8 cellular contexts compared by ENCODE assay signal in the genomic region with DNA sequence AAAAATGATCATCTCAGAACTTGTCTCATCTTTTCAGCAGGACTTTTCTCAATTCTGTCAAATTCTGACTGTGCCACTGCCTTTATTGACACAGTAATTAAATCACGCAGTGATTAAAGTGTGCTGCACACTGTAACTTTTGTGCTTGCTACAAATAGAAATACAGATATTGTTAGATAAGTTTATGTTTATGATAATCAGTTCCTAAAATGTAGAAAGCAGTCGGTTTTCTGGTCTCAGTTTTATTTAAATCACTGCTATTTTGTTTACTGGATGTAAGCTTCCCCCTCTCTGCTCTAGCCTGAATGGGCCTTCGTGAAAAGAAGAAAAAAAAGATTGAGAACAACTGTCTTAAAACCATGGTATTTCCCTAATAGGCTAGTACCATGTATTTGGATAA.
DNase-seq lines count a peak whose midpoint lies in the region; ATAC-seq and TF ChIP-seq lines count a peak whose summit lies in the region.

No MANE protein-coding gene starts in this region.

- H3K14ac ChIP-seq in mesenchymal stem cell (ENCODE audit: low read length in 2 of 2): no peak overlapping the region

- TF ChIP-seq POLR2A in heart left ventricle (IDR thresholded peaks at IDR 0.05) (no peak), uterus (IDR thresholded peaks at IDR 0.05) (no peak)

- no peak overlapping the region for H2AK5ac ChIP-seq in mesenchymal stem cell (ENCODE audit: low read length, severe bottlenecking)

- peaks cover 12 to 17% of the 10 kb centered on the region in 2 donors for H3K36me3 Mint-ChIP-seq in activated naive CD4-positive, alpha-beta T cell treated with anti-CD3 and anti-CD28 coated beads, Interleukin-2, amount 50 U/mL, for 72 hours

- H3K18ac ChIP-seq in mesenchymal stem cell (ENCODE audit: low read depth in 1 of 2, low read length in 2 of 2): no peak overlapping the region

- no peak overlapping the region for H2BK12ac ChIP-seq in mesenchymal stem cell (ENCODE audit: low read length in 2 of 2)

- ATAC-seq in heart left ventricle (no peak), left ventricle myocardium superior (no peak), GM18519 (IDR thresholded peaks at IDR 0.05; ENCODE audit: low FRiP score, unreplicated experiment) (no peak)
- no peak for ATAC-seq in activated naive CD4-positive, alpha-beta T cell treated with anti-CD3 and anti-CD28 coated beads, Interleukin-2, amount 50 U/mL, for 72 hours

- H4K8ac ChIP-seq in mesenchymal stem cell (ENCODE audit: low read length): no peak overlapping the region

- H3K27ac Mint-ChIP-seq in activated naive CD4-positive, alpha-beta T cell treated with anti-CD3 and anti-CD28 coated beads, Interleukin-2, amount 50 U/mL, for 72 hours: peak overlapping the region; percentile 72 to 100

- no peak overlapping the region for H2BK120ac ChIP-seq in mesenchymal stem cell (ENCODE audit: low read depth, low read length)

- H3K36me3 ChIP-seq in heart left ventricle: no peaks in the 10 kb centered on the region
- H3K36me3 ChIP-seq in mesenchymal stem cell (ENCODE audit: control insufficient read depth in 1 of 2, insufficient read depth in 2 of 2, low read depth in 1 of 2, low read length in 2 of 2): no peaks in the 10 kb centered on the region
- no peaks in the 10 kb centered on the region for H3K36me3 ChIP-seq in uterus

- H3K4me2 ChIP-seq in mesenchymal stem cell (ENCODE audit: low read length, poor library complexity, severe bottlenecking): no peak overlapping the region

- 67 to 82% (median 74%) methylated on average over 3 of the region's 3 CpGs for WGBS in heart left ventricle, 4 donors
- WGBS in mesenchymal stem cell: 67% methylated on average over 1 of the region's 3 CpGs

- H3K4me3 ChIP-seq in heart left ventricle (no peak overlapping the region), mesenchymal stem cell (ENCODE audit: insufficient read depth in 1 of 2, low read depth in 1 of 2, low read length in 2 of 2) (no peak overlapping the region), uterus (no peak overlapping the region)

- no peaks in the 10 kb centered on the region for H3K79me1 ChIP-seq in mesenchymal stem cell (replicated peaks; ENCODE audit: low read length, poor library complexity, severe bottlenecking)

- H3K9me3 Mint-ChIP-seq in activated naive CD4-positive, alpha-beta T cell treated with anti-CD3 and anti-CD28 coated beads, Interleukin-2, amount 50 U/mL, for 72 hours: peaks cover 6 to 17% of the 10 kb centered on the region in 2 donors

- H3K9me3 ChIP-seq in heart left ventricle (no peaks in the 10 kb centered on the region), mesenchymal stem cell (ENCODE audit: control insufficient read depth, low read length) (no peaks in the 10 kb centered on the region), uterus (no peaks in the 10 kb centered on the region)

- no peak overlapping the region for H4K91ac ChIP-seq in mesenchymal stem cell (ENCODE audit: low read length)

- H3K27me3 ChIP-seq in heart left ventricle (no peaks in the 10 kb centered on the region), mesenchymal stem cell (ENCODE audit: control insufficient read depth in 1 of 2, insufficient read depth in 1 of 2, low read length in 2 of 2) (no peaks in the 10 kb centered on the region), uterus (no peaks in the 10 kb centered on the region)

- H2AFZ ChIP-seq in mesenchymal stem cell (ENCODE audit: low read depth, low read length): no peak overlapping the region

- DNase-seq in heart left ventricle (no peak), left ventricle myocardium superior (no peak), mesenchymal stem cell (no peak), uterus (no peak), NCI-H2196 treated with DMSO at 0.1 percent for 48 hours (lab: John Stamatoyannopoulos, UW; ENCODE audit: unreplicated experiment) (no peak), iPS-NIHi7 (ENCODE audit: extremely low spot score) (no peak)
- no peak for DNase-seq in activated naive CD4-positive, alpha-beta T cell treated with anti-CD3 and anti-CD28 coated beads, Interleukin-2, amount 50 U/mL, for 72 hours (ENCODE audit: low spot score in 2 of 2)

- H3K27ac ChIP-seq in heart left ventricle: peak overlapping the region in 11 of 12 donors; percentile 94 to 100 (median 97)
- H3K27ac ChIP-seq in mesenchymal stem cell (ENCODE audit: low read length, poor library complexity, severe bottlenecking): no peak overlapping the region
- peak overlapping the region; percentile 94 to 97 for H3K27ac ChIP-seq in uterus

- H3K4me1 ChIP-seq in heart left ventricle: peaks cover 6 to 53% (median 26%) of the 10 kb centered on the region in 12 donors
- H3K4me1 ChIP-seq in mesenchymal stem cell (ENCODE audit: control insufficient read depth, insufficient read depth, low read depth, low read length): no peaks in the 10 kb centered on the region
- H3K4me1 ChIP-seq in uterus: peaks cover 0 to 6% of the 10 kb centered on the region in 2 donors

- intact Hi-C loops in heart left ventricle (cut with DNase I) (loop anchor here in 9 of 10 donors (2.0 to 10.0 kb wide), 18 partner anchors 47 to 957 kb away; a partner anchor contains a TSS), left ventricle myocardium superior (cut with micrococcal nuclease) (no loop called here), uterus (cut with DNase I; ENCODE audit: low total_unique reads) (loop anchor here (5.0 kb wide), 2 partner anchors 192 to 257 kb away; a partner anchor contains a TSS)

- peak overlapping the region; percentile 95 for H3K9ac ChIP-seq in mesenchymal stem cell (ENCODE audit: low read length)

- H3K23ac ChIP-seq in mesenchymal stem cell (ENCODE audit: low read length in 2 of 2): no peak overlapping the region

- no peak overlapping the region for H2BK15ac ChIP-seq in mesenchymal stem cell (ENCODE audit: low read depth, poor library complexity, severe bottlenecking)

- H3K4ac ChIP-seq in mesenchymal stem cell (ENCODE audit: low read depth in 1 of 2, low read length in 2 of 2): no peak overlapping the region

- TF ChIP-seq CTCF in heart left ventricle (IDR thresholded peaks at IDR 0.05) (no peak), uterus (IDR thresholded peaks at IDR 0.05) (no peak)

- H2BK5ac ChIP-seq in mesenchymal stem cell (ENCODE audit: low read depth, low read length, poor library complexity, severe bottlenecking): no peak overlapping the region
